ENCODE assay signal across 25 cellular contexts in the genomic region with DNA sequence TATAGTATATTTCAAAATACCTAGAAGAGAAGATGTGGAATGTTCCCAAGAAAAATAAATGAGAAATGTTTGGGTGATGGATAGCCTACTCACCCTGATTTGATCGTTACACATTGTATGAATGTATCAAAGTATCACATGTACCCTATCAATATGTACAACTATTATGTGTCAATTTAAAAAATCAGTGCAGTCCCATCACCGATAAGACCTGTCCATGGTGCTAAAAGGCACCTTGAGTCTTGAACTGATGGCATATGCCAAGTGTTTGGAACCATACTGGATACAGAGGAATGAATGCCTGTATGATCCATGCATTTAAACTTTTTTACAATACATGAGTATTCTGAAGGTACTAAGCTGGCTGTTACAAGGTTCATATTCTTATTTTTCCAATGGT. TPM values are rescaled to one million over a fixed set of nuclear protein-coding genes. Genes with fewer than 3 reads are reported as not detected.
DNase-seq lines count a peak whose midpoint lies in the region; ATAC-seq, FAIRE-seq and TF ChIP-seq lines count a peak whose summit lies in the region.
"Had no signal": no experiment of that assay in that cellular context is flagged by ENCODE, and none has a peak within 500 bp of the region (broad histone marks: within the 10 kb centered on the region; RNA-seq: fewer than 3 reads in every experiment).

No MANE protein-coding gene starts in this region.

- H3K27me3 ChIP-seq in HepG2 (ENCODE audit: control insufficient read depth in 1 of 2, insufficient read depth in 2 of 2, low read length in 2 of 2) (no peaks in the 10 kb centered on the region), right lobe of liver (no peaks in the 10 kb centered on the region), liver (ENCODE audit: control insufficient read depth in 4 of 4, insufficient read depth in 4 of 4, low read length in 3 of 4) (no peaks in the 10 kb centered on the region)
- H3K27me3 ChIP-seq: BLaER1 treated with 17β-estradiol and CSF1 and Interleukin-3, amounts not matched to agents 10 nM and 100 nM had no signal

- WGBS in HepG2 (ENCODE audit: low lambda C conversion rate): 0% methylated on average over 2 of the region's 2 CpGs
- 60% methylated on average over 2 of the region's 2 CpGs for WGBS in right lobe of liver (ENCODE audit: insufficient coverage, low coverage, low lambda C conversion rate, missing lambda C conversion rate)
- WGBS in liver: 57% methylated on average over 2 of the region's 2 CpGs

- H3K36me3 ChIP-seq in HepG2 (replicated peaks in 1 of 2; ENCODE audit: control insufficient read depth in 1 of 2, insufficient read depth in 2 of 2, low read length in 2 of 2) (no peaks in the 10 kb centered on the region), right lobe of liver (no peaks in the 10 kb centered on the region), liver (ENCODE audit: control insufficient read depth in 4 of 4, insufficient read depth in 3 of 4, low read depth in 1 of 4, low read length in 3 of 4) (no peaks in the 10 kb centered on the region)
- H3K36me3 ChIP-seq: BLaER1 treated with 17β-estradiol and CSF1 and Interleukin-3, amounts not matched to agents 10 nM and 100 nM had no signal

- no peak overlapping the region for H3K4me3 ChIP-seq in HepG2 (replicated peaks in 1 of 3; ENCODE audit: insufficient read depth in 1 of 3, low read depth in 2 of 3, low read length in 3 of 3)
- no peak overlapping the region for H3K4me3 ChIP-seq in right lobe of liver
- no peak overlapping the region for H3K4me3 ChIP-seq in NB4 (ENCODE audit: low read depth, low read length)
- H3K4me3 ChIP-seq in liver (ENCODE audit: low read depth in 1 of 3, low read length in 3 of 3): no peak overlapping the region
- H3K4me3 ChIP-seq: A549; BLaER1 treated with 17β-estradiol and CSF1 and Interleukin-3, amounts not matched to agents 10 nM and 100 nM had no signal

- no peak for TF ChIP-seq EP300 in HepG2 (IDR thresholded peaks at IDR 0.05; ENCODE audit: low read depth in 2 of 2, low read length in 2 of 2)
- no peak for TF ChIP-seq EP300 in HepG2 (CRISPR knock-in tag; IDR thresholded peaks at IDR 0.05; ENCODE audit: borderline replicate concordance)
- no peak for TF ChIP-seq EP300 in Ishikawa (IDR thresholded peaks at IDR 0.05; ENCODE audit: borderline replicate concordance)

- CTCF ChIA-PET in HepG2 (lab: Yijun Ruan, JAX; ENCODE audit: low intra/inter-chr PET ratio, low total read pairs): no interaction called here

- H3K4me2 ChIP-seq in HepG2 (ENCODE audit: low read depth, low read length): no peak overlapping the region
- H3K4me2 ChIP-seq: A549; BLaER1 treated with 17β-estradiol and CSF1 and Interleukin-3, amounts not matched to agents 10 nM and 100 nM had no signal

- TF ChIP-seq CTCF in HepG2 (CRISPR knock-in tag; IDR thresholded peaks at IDR 0.05): no peak
- no peak for TF ChIP-seq CTCF in right lobe of liver (IDR thresholded peaks at IDR 0.05)
- no peak for TF ChIP-seq CTCF in NB4 (IDR thresholded peaks at IDR 0.05; ENCODE audit: low read depth, low read length)
- TF ChIP-seq CTCF in liver (IDR thresholded peaks at IDR 0.05; ENCODE audit: low read depth, low read length, missing input control): no peak

- BruUV-seq in HepG2 (replicated peaks; lab: Mats Ljungman, UMichigan): no TSS peak

- H3K27ac ChIP-seq in HepG2 (ENCODE audit: extremely low read length, insufficient read depth, low read length) (no peak overlapping the region), right lobe of liver (no peak overlapping the region), liver (ENCODE audit: low read depth in 1 of 2, low read length in 2 of 2) (no peak overlapping the region)
- H3K27ac ChIP-seq: 22Rv1; A549; BLaER1 treated with 17β-estradiol and CSF1 and Interleukin-3, amounts not matched to agents 10 nM and 100 nM; C4-2B had no signal

- no peaks in the 10 kb centered on the region for H4K20me1 ChIP-seq in HepG2 (ENCODE audit: insufficient read depth, low read length)
- H4K20me1 ChIP-seq: BLaER1 treated with 17β-estradiol and CSF1 and Interleukin-3, amounts not matched to agents 10 nM and 100 nM had no signal

- in situ Hi-C loops in HepG2 (cut with HindIII; ENCODE audit: extremely low pct_ligation_motif_present, low pct_unique_long_range_greater_than_20kb): no loop called here

- TF ChIP-seq RAD21 in HepG2 (CRISPR knock-in tag; IDR thresholded peaks at IDR 0.05) (no peak), Ishikawa (IDR thresholded peaks at IDR 0.05; ENCODE audit: low read depth) (no peak), liver (IDR thresholded peaks at IDR 0.05) (no peak)

- intact Hi-C loops in HepG2 (cut with micrococcal nuclease; ENCODE audit: unreplicated experiment) (no loop called here), right lobe of liver (cut with DNase I) (no loop called here)

- H3K9ac ChIP-seq in HepG2 (ENCODE audit: insufficient read depth, low read depth, low read length) (no peak overlapping the region), liver (ENCODE audit: low read depth in 1 of 2, low read length in 2 of 2) (no peak overlapping the region)
- H3K9ac ChIP-seq: BLaER1 treated with 17β-estradiol and CSF1 and Interleukin-3, amounts not matched to agents 10 nM and 100 nM had no signal

- no peaks in the 10 kb centered on the region for H3K4me1 ChIP-seq in HepG2 (ENCODE audit: insufficient read depth, low read length)
- no peaks in the 10 kb centered on the region for H3K4me1 ChIP-seq in right lobe of liver
- H3K4me1 ChIP-seq in liver (ENCODE audit: control insufficient read depth in 4 of 4, insufficient read depth in 4 of 4, low read length in 3 of 4): no peaks in the 10 kb centered on the region
- H3K4me1 ChIP-seq: A549, Caco-2 had no signal

- H3K9me3 ChIP-seq in HepG2 (ENCODE audit: low read length): no peaks in the 10 kb centered on the region; the same call in 1 of the 2 replicates
- no peaks in the 10 kb centered on the region for H3K9me3 ChIP-seq in right lobe of liver
- H3K9me3 ChIP-seq in liver (ENCODE audit: control insufficient read depth in 4 of 4, low read length in 3 of 4): peaks cover 0 to 8% (median 0%) of the 10 kb centered on the region in 4 donors
- H3K9me3 ChIP-seq: BLaER1 treated with 17β-estradiol and CSF1 and Interleukin-3, amounts not matched to agents 10 nM and 100 nM had no signal

- ATAC-seq in HepG2 (no peak), right lobe of liver (no peak)
- ATAC-seq: A549; CD8-positive, alpha-beta T cell had no signal

- no peak for FAIRE-seq in HepG2 (lab: Jason Lieb, UNC)
- FAIRE-seq: A549, D721Med, G401.6, GM12891, GM19239 had no signal

- DNase-seq in HepG2 (ENCODE audit: low spot score) (no peak), right lobe of liver (no peak), NB4 (ENCODE audit: low read depth) (peak; percentile 1), retina (no peak), HCEC 1CT (no peak), NOMO-1 treated with dmso at 0.1 percent for 144 hours (lab: John Stamatoyannopoulos, UW; ENCODE audit: unreplicated experiment) (no peak)
- DNase-seq: AML-193; Caco-2; Calu3; CD4-positive, alpha-beta T cell; CD8-positive, alpha-beta T cell; DMS79 treated with DMSO at 0.1 percent for 48 hours; GF-D8 had no signal

- POLR2A ChIA-PET in HepG2 (lab: Yijun Ruan, JAX): no interaction called here

- no peaks in the 10 kb centered on the region for H3K79me2 ChIP-seq in HepG2 (ENCODE audit: insufficient read depth, low read length)

- no peak overlapping the region for H2AFZ ChIP-seq in HepG2 (ENCODE audit: low read length)

- TF ChIP-seq POLR2A in HepG2 (IDR thresholded peaks at IDR 0.05; ENCODE audit: insufficient read depth in 1 of 2, low read depth in 2 of 2, low read length in 2 of 2) (no peak), right lobe of liver (IDR thresholded peaks at IDR 0.05) (no peak), NB4 (IDR thresholded peaks at IDR 0.05; ENCODE audit: extremely low read depth, insufficient read length) (no peak)

TF ChIP-seq in liver, 16 proteins besides CTCF, POLR2A, EP300 and RAD21 (continues in another document):
- TF ChIP-seq GABPA (IDR thresholded peaks at IDR 0.05 in 1 of 2, conservative IDR thresholded peaks at IDR 0.05 in 1 of 2): no peak

RNA-seq across cellular contexts. Expression of a gene that starts 50.2 kb away (rescaled TPM):
- not detected in 2 replicates for total RNA-seq in HepG2 (2016; rRNA removed; fragmentation: Illumina TruSeq; extraction: Trizol)
- total RNA-seq in HepG2 (2016; cell fraction: cytosol; rRNA removed; fragmentation: Illumina TruSeq; extraction: Trizol; ENCODE audit: low read depth): not detected in 2 replicates
- not detected in 2 replicates for total RNA-seq in HepG2 (2016; cell fraction: insoluble cytoplasmic fraction; rRNA removed; fragmentation: Illumina TruSeq; extraction: Trizol)
- total RNA-seq in HepG2 (2016; cell fraction: membrane; rRNA removed; fragmentation: Illumina TruSeq; extraction: Trizol): not detected in 2 replicates
- not detected in 2 replicates for total RNA-seq in HepG2 (2016; cell fraction: nucleus; rRNA removed; fragmentation: Illumina TruSeq; extraction: Trizol)
- not detected in 2 replicates for polyA plus RNA-seq in HepG2 (2011; rRNA removed)
- not detected in 2 replicates for polyA plus RNA-seq in HepG2 (2011; cell fraction: cytosol; rRNA removed)
- not detected in 2 replicates for polyA plus RNA-seq in HepG2 (2011; cell fraction: nucleus; rRNA removed)
- not detected in 2 replicates for polyA plus RNA-seq in HepG2 (2012)
- polyA plus RNA-seq in HepG2 (2016; cell fraction: cytosol; fragmentation: Illumina TruSeq; extraction: Trizol; ENCODE audit: low read depth): not detected in 2 replicates
- polyA plus RNA-seq in HepG2 (2016; cell fraction: insoluble cytoplasmic fraction; fragmentation: Illumina TruSeq; extraction: Trizol; ENCODE audit: low read depth): not detected in 2 replicates
- polyA plus RNA-seq in HepG2 (2016; cell fraction: membrane; fragmentation: Illumina TruSeq; extraction: Trizol; ENCODE audit: low read depth): not detected in 2 replicates
- polyA plus RNA-seq in HepG2 (2016; cell fraction: nucleus; fragmentation: Illumina TruSeq; extraction: Trizol; ENCODE audit: insufficient read depth, low read depth): not detected in 2 replicates
- not detected in 2 replicates for polyA minus RNA-seq in HepG2 (2011; rRNA and poly(A)+ RNA removed; ENCODE audit: low replicate concordance)
- not detected in 2 replicates for polyA minus RNA-seq in HepG2 (2011; cell fraction: cytosol; rRNA and poly(A)+ RNA removed)
- not detected in 2 replicates for polyA minus RNA-seq in HepG2 (2011; cell fraction: nucleus; rRNA and poly(A)+ RNA removed)
- total RNA-seq in right lobe of liver: 1 to 10 TPM in 1 of 6 experiments, under 1 TPM in 5; 0.15 to 1.3 (median 0.53) TPM
- 1 to 10 TPM; 1.2 to 2.3 TPM for total RNA-seq in liver
- under 1 TPM; 0.19 to 0.35 TPM for polyA plus RNA-seq in liver
- total RNA-seq: A172, Caco-2, Calu3 had no signal
- polyA plus RNA-seq: A549, BJ had no signal
